Comparison of ENCODE assay signal across 1 cellular context in the genomic region with DNA sequence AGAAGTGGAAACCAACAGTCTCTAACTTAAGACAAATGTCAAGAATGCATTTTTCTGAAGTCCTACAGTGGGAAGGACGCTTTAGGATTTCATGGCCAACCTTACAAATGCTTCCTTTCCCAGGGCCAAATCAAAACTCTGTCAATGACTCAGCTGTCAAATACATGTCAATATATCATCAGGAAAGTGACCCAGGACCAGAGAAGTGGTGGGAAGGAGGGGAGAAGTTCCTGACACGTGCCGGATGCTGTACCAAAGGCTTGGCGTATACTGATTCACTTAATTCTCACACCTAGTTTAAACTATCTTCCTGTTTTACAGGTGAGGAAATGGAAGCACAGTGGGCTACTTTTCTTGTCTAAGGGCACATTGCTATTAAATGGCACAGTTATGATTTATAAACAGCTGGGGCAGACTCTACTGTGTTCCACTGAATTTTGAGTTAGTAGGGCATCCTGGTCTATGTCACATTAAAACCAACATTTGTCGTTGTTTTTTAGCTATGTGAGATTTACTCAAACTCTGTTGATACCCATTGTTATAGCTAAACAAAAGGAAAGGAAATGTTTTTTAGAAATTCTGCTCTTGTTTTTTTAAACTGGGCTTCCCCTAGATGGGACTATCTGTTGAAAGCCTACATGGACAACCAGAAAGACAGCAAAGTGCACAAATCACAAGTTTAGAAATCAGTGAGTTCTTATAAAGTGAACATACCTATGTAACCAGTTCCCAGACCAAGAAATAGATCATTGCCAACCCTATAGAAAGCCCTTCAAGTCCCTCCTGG.
A peak's percentile ranks its signal among the peaks of the same experiment; 100 is the strongest.
TF ChIP-seq lines count a peak whose summit lies in the region.

No MANE protein-coding gene starts in this region.

TF ChIP-seq in HCT116, 20 proteins besides CTCF, POLR2A, EP300 and RAD21 (continued from another document):
- TF ChIP-seq, protein P1, sequence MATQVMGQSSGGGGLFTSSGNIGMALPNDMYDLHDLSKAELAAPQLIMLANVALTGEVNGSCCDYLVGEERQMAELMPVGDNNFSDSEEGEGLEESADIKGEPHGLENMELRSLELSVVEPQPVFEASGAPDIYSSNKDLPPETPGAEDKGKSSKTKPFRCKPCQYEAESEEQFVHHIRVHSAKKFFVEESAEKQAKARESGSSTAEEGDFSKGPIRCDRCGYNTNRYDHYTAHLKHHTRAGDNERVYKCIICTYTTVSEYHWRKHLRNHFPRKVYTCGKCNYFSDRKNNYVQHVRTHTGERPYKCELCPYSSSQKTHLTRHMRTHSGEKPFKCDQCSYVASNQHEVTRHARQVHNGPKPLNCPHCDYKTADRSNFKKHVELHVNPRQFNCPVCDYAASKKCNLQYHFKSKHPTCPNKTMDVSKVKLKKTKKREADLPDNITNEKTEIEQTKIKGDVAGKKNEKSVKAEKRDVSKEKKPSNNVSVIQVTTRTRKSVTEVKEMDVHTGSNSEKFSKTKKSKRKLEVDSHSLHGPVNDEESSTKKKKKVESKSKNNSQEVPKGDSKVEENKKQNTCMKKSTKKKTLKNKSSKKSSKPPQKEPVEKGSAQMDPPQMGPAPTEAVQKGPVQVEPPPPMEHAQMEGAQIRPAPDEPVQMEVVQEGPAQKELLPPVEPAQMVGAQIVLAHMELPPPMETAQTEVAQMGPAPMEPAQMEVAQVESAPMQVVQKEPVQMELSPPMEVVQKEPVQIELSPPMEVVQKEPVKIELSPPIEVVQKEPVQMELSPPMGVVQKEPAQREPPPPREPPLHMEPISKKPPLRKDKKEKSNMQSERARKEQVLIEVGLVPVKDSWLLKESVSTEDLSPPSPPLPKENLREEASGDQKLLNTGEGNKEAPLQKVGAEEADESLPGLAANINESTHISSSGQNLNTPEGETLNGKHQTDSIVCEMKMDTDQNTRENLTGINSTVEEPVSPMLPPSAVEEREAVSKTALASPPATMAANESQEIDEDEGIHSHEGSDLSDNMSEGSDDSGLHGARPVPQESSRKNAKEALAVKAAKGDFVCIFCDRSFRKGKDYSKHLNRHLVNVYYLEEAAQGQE (IDR thresholded peaks at IDR 0.05; ENCODE audit: low read depth): no peak
- TF ChIP-seq POLR2AphosphoS5 (IDR thresholded peaks at IDR 0.05; ENCODE audit: low read depth, low read length): no peak
- no peak for TF ChIP-seq TCF7L2 (IDR thresholded peaks at IDR 0.05; ENCODE audit: borderline replicate concordance, extremely low read depth, insufficient read depth, insufficient read length)
- TF ChIP-seq FOSL1 (IDR thresholded peaks at IDR 0.05; ENCODE audit: low read depth): peak; percentile 41; the same call in 1 of the 2 replicates
- peak; percentile 50; the same call in 1 of the 2 replicates for TF ChIP-seq SP1 (IDR thresholded peaks at IDR 0.05; ENCODE audit: low read depth)
- no peak for TF ChIP-seq SRF (IDR thresholded peaks at IDR 0.05; ENCODE audit: low read depth)
- TF ChIP-seq, protein P2, sequence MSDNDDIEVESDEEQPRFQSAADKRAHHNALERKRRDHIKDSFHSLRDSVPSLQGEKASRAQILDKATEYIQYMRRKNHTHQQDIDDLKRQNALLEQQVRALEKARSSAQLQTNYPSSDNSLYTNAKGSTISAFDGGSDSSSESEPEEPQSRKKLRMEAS (IDR thresholded peaks at IDR 0.05): peak; percentile 73
